8 cellular contexts compared by ENCODE assay signal in genomic region chr5:52989025-52989780, GRCh38. TPM values are rescaled to one million over a fixed set of nuclear protein-coding genes. Genes with fewer than 3 reads are reported as not detected.
DNase-seq lines count a peak whose midpoint lies in the region; ATAC-seq and TF ChIP-seq lines count a peak whose summit lies in the region.

Gene ITGA2 (plus strand): TSS chr5:52989352. CDS start chr5:52989469, 117 bp downstream.

- POLR2A ChIA-PET in activated CD4-positive, alpha-beta T cell treated with anti-CD3 and anti-CD28 coated beads, Interleukin-2, amount 10 ng/mL, durations not matched to agents 7 days and 5 days (lab: Charles Lee): no interaction called here

- peak within 1 kb of the TSS; percentile 74 for H3K4me3 Mint-ChIP-seq in activated CD4-positive, alpha-beta T cell treated with anti-CD3 and anti-CD28 coated beads, Interleukin-2, amount 10 ng/mL, durations not matched to agents 7 days and 5 days

- no peaks in the 10 kb centered on the region for H3K9me3 Mint-ChIP-seq in activated CD4-positive, alpha-beta T cell treated with anti-CD3 and anti-CD28 coated beads, Interleukin-2, amount 10 ng/mL, durations not matched to agents 7 days and 5 days

- CTCF ChIA-PET in activated CD4-positive, alpha-beta T cell treated with anti-CD3 and anti-CD28 coated beads, Interleukin-2, amount 10 ng/mL, durations not matched to agents 7 days and 5 days (lab: Charles Lee): interaction anchor here (0.6 to 1.9 kb wide), 2 partner anchors 10 kb away, joined by 3 to 6 read pairs; no protein-coding TSS in a partner anchor

- in situ Hi-C loops in KBM-7 (cut with MboI; ENCODE audit: low pct_unique_long_range_greater_than_20kb, low sequenced_read_pairs): no loop called here
- in situ Hi-C loops in endometrial microvascular endothelial cells (cut with HindIII; ENCODE audit: inconsistent ontology term, low pct_unique_long_range_greater_than_20kb, low sequenced_read_pairs): no loop called here

- H3K4me1 Mint-ChIP-seq in activated CD4-positive, alpha-beta T cell treated with anti-CD3 and anti-CD28 coated beads, Interleukin-2, amount 10 ng/mL, durations not matched to agents 7 days and 5 days: peaks cover 30% of the 10 kb centered on the region

- peak within 1 kb of the TSS; percentile 27 for H3K27ac Mint-ChIP-seq in activated CD4-positive, alpha-beta T cell treated with anti-CD3 and anti-CD28 coated beads, Interleukin-2, amount 10 ng/mL, durations not matched to agents 7 days and 5 days

- peak; percentile 33 for DNase-seq in BE2C
- peak; percentile 69 for DNase-seq in KBM-7
- peak; percentile 30 for DNase-seq in activated CD4-positive, alpha-beta T cell treated with anti-CD3 and anti-CD28 coated beads, Interleukin-2, amount 10 ng/mL, durations not matched to agents 7 days and 5 days
- peak; percentile 89 for DNase-seq in mesenteric fat pad (ENCODE audit: low spot score)
- DNase-seq in superior temporal gyrus (ENCODE audit: extremely low spot score): peak; percentile 44

- peak; percentile 42 for ATAC-seq in GM21367 (IDR thresholded peaks at IDR 0.05; ENCODE audit: unreplicated experiment)
- ATAC-seq in GM18517 (IDR thresholded peaks at IDR 0.05; ENCODE audit: unreplicated experiment): no peak

- no peak for TF ChIP-seq CTCF in BE2C (IDR thresholded peaks at IDR 0.05; ENCODE audit: low read depth, low read length)

- peaks cover 14% of the 10 kb centered on the region for H3K36me3 Mint-ChIP-seq in activated CD4-positive, alpha-beta T cell treated with anti-CD3 and anti-CD28 coated beads, Interleukin-2, amount 10 ng/mL, durations not matched to agents 7 days and 5 days (ENCODE audit: low read depth)

- no peaks in the 10 kb centered on the region for H3K36me3 ChIP-seq in BE2C

- peaks cover 51% of the 10 kb centered on the region for H3K27me3 ChIP-seq in BE2C

- H3K4me1 ChIP-seq in BE2C: no peaks in the 10 kb centered on the region

- H3K4me3 ChIP-seq in BE2C (ENCODE audit: low read depth, low read length): peak within 1 kb of the TSS; percentile 66

- peaks cover 34% of the 10 kb centered on the region for H3K27me3 Mint-ChIP-seq in activated CD4-positive, alpha-beta T cell treated with anti-CD3 and anti-CD28 coated beads, Interleukin-2, amount 10 ng/mL, durations not matched to agents 7 days and 5 days

- no peaks in the 10 kb centered on the region for H3K9me3 ChIP-seq in BE2C

RNA-seq across cellular contexts. Expression of gene ITGA2, which starts in this region (rescaled TPM):
- 0.09 TPM for polyA plus RNA-seq in BE2C (2012; ENCODE audit: insufficient read depth, insufficient read length, low read depth)
- 1 to 10 TPM; 3.9 to 4.0 TPM for total RNA-seq in activated CD4-positive, alpha-beta T cell treated with anti-CD3 and anti-CD28 coated beads, Interleukin-2, amount 10 ng/mL, durations not matched to agents 7 days and 5 days
- total RNA-seq in endometrial microvascular endothelial cells (ENCODE audit: inconsistent ontology term) (69.9 TPM), mesenteric fat pad (2.4 TPM)

Comparison
In these comparisons a context has a peak if more than half of its experiments do, and no peak if none do; other contexts are left out.
1. RNA of gene ITGA2 (total RNA-seq): 69.9 TPM in endometrial microvascular endothelial cells (single experiment); 3.9 to 4.0 TPM in activated CD4-positive, alpha-beta T cell treated with anti-CD3 and anti-CD28 coated beads, Interleukin-2, amount 10 ng/mL, durations not matched to agents 7 days and 5 days and 2.4 TPM in mesenteric fat pad (single experiment); every median in the first group is over 10 times any median in the second.
2. DNase-seq: peak in every context shown above with its lines; median percentile 89 in mesenteric fat pad; 69 in KBM-7; 44 in superior temporal gyrus; 33 in BE2C; 30 in activated CD4-positive, alpha-beta T cell treated with anti-CD3 and anti-CD28 coated beads, Interleukin-2, amount 10 ng/mL, durations not matched to agents 7 days and 5 days.